18 cellular contexts compared by ENCODE assay signal in the genomic region with DNA sequence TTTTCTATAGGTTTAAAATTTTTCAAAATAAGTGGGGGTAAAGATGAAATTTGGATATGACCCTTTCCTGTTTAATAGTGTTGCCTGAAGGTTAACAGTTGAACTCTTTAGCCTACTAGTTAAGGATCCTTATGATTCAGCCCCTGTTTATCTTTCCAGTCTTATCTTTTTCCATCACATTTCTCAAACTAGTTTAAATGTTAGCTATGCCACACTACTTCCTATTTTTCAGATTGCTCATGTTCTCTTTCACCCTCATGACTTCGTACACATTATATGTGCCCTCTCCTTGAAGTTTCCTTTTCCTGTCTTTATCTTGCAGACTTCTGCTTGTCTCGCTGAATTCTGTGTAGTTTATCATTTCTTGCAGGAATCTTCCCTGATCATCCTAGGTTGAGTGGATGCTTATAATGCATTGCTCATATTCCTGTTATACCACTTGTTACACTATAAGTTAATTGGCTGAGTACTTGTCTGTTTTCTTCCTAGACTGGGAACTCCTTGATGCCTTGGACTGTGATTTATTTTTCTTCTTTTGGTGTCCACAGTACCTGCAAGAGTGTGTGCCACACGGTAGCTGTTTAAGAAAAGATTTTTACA.
DNase-seq lines count a peak whose midpoint lies in the region; ATAC-seq, FAIRE-seq and TF ChIP-seq lines count a peak whose summit lies in the region.
"Had no signal": no experiment of that assay in that cellular context is flagged by ENCODE, and none has a peak within 500 bp of the region (broad histone marks: within the 10 kb centered on the region; RNA-seq: fewer than 3 reads in every experiment).

No MANE protein-coding gene starts in this region.

- H3K27ac ChIP-seq in neutrophil, result peak overlapping the region; percentile 52
- H3K27ac ChIP-seq in body of pancreas, result no peak overlapping the region
- H3K27ac ChIP-seq: adrenal gland, colonic mucosa, WERI-Rb-1 had no signal

- intact Hi-C loops in body of pancreas (cut with DNase I), result no loop called here

- FAIRE-seq in GM12891 (lab: Jason Lieb, UNC), result peak; percentile 13
- FAIRE-seq in bronchial epithelial cell (lab: Jason Lieb, UNC), result no peak
- FAIRE-seq: HTR-8/SVneo had no signal

- no peaks in the 10 kb centered on the region for H3K27me3 ChIP-seq in bronchial epithelial cell (ENCODE audit: control insufficient read depth, insufficient read depth, low read length)
- no peaks in the 10 kb centered on the region for H3K27me3 ChIP-seq in neutrophil
- H3K27me3 ChIP-seq in body of pancreas, result no peaks in the 10 kb centered on the region
- H3K27me3 ChIP-seq: adrenal gland, colonic mucosa had no signal

- H3K4me3 ChIP-seq in bronchial epithelial cell (ENCODE audit: low read depth, low read length) (no peak overlapping the region), neutrophil (ENCODE audit: low read depth in 1 of 2, low read length in 1 of 2) (no peak overlapping the region), body of pancreas (no peak overlapping the region)
- H3K4me3 ChIP-seq: adrenal gland, colonic mucosa had no signal

- peaks cover 7 to 8% of the 10 kb centered on the region in 2 experiments for H3K4me1 ChIP-seq in neutrophil (ENCODE audit: control insufficient read depth in 1 of 2, insufficient read depth in 1 of 2, low read depth in 1 of 2, low read length in 1 of 2)
- H3K4me1 ChIP-seq in body of pancreas, result no peaks in the 10 kb centered on the region
- H3K4me1 ChIP-seq: colonic mucosa had no signal

- H3K9me3 ChIP-seq in neutrophil (no peaks in the 10 kb centered on the region), body of pancreas (no peaks in the 10 kb centered on the region)
- H3K9me3 ChIP-seq: adrenal gland, colonic mucosa had no signal

- H3K36me3 ChIP-seq in bronchial epithelial cell (ENCODE audit: control insufficient read depth, insufficient read depth, low read length), result no peaks in the 10 kb centered on the region
- peaks cover 6% of the 10 kb centered on the region for H3K36me3 ChIP-seq in neutrophil
- no peaks in the 10 kb centered on the region for H3K36me3 ChIP-seq in body of pancreas (replicated peaks in 1 of 2; ENCODE audit: insufficient read depth in 1 of 2, low read depth in 2 of 2)
- H3K36me3 ChIP-seq: adrenal gland, colonic mucosa, WERI-Rb-1 had no signal

- TF ChIP-seq CTCF in bronchial epithelial cell (IDR thresholded peaks at IDR 0.05; ENCODE audit: insufficient read depth, low read length, severe bottlenecking), result no peak
- no peak for TF ChIP-seq CTCF in neutrophil (IDR thresholded peaks at IDR 0.05)
- no peak for TF ChIP-seq CTCF in body of pancreas (IDR thresholded peaks at IDR 0.05)

- no peak for TF ChIP-seq POLR2A in GM12891 (IDR thresholded peaks at IDR 0.05; ENCODE audit: low read depth, low read length)
- no peak for TF ChIP-seq POLR2A in body of pancreas (IDR thresholded peaks at IDR 0.05)

- ATAC-seq in HG03460 (IDR thresholded peaks at IDR 0.05; ENCODE audit: unreplicated experiment) (no peak), body of pancreas (no peak)
- ATAC-seq: HCT116, Right ventricle myocardium inferior had no signal

- WGBS in body of pancreas, 2 donors, result 60 to 85% methylated on average over 3 of the region's 3 CpGs

- DNase-seq in GM12891 (ENCODE audit: insufficient read length, low spot score) (no peak), NOMO-1 treated with dmso at 0.1 percent for 144 hours (lab: John Stamatoyannopoulos, UW; ENCODE audit: unreplicated experiment) (peak; percentile 10), bronchial epithelial cell (ENCODE audit: low read depth) (peak; percentile 49), body of pancreas (no peak), GM03348 (ENCODE audit: low spot score) (no peak)
- DNase-seq: activated CD8-positive, alpha-beta memory T cell treated with anti-CD3 and anti-CD28 coated beads, Interleukin-2, amount 50 U/mL, for 48 hours; adrenal gland; colonic mucosa; immature natural killer cell; NCI-H1436 treated with DMSO at 0.1 percent for 48 hours; NCI-H524; stimulated activated naive CD4-positive, alpha-beta T cell treated with Interleukin-2 at 50 U/mL for 16 hours; WERI-Rb-1 had no signal

TF ChIP-seq in GM12891, 5 proteins besides CTCF, POLR2A, EP300 and RAD21:
- TF ChIP-seq SPI1 (IDR thresholded peaks at IDR 0.05; ENCODE audit: low read depth, low read length) (no peak), TAF1 (IDR thresholded peaks at IDR 0.05; ENCODE audit: low read depth, low read length) (no peak), PAX5 (IDR thresholded peaks at IDR 0.05; ENCODE audit: insufficient read depth, low read length, severe bottlenecking) (no peak), POU2F2 (IDR thresholded peaks at IDR 0.05; ENCODE audit: low read depth, low read length) (no peak), POLR2AphosphoS5 (IDR thresholded peaks at IDR 0.05; ENCODE audit: low read depth, low read length) (no peak)

Comparison
In these comparisons a context has a peak if more than half of its experiments do, and no peak if none do; other contexts are left out.
1. DNase-seq: peak in NOMO-1 treated with dmso at 0.1 percent for 144 hours (single experiment) and bronchial epithelial cell (single experiment); none in GM12891 (single experiment), body of pancreas (0 of 4) and GM03348 (single experiment).